Comparison of ENCODE assay signal across 9 cellular contexts in the genomic region with DNA sequence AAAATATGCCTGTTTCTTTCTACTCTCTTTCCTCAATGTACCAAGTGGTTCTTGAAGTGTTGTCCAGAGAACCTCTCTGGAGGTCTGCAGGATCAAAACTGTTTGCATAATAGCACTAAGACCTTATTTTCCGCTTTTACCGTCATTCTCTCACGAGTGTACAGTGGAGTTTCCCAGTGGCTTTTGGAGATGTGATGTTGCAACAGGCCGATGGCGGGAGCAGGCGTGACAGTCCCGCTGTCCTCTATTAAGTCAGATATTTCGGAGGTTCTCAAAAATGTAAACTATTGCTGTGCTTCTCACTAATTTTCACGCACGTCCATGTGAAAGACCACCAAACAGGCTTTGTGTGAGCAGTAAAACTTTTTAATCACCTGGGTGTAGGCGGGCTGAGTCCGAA. TPM values are rescaled to one million over a fixed set of nuclear protein-coding genes. Genes with fewer than 3 reads are reported as not detected.
"Had no signal": no experiment of that assay in that cellular context is flagged by ENCODE, and none has a peak within 500 bp of the region (broad histone marks: within the 10 kb centered on the region; RNA-seq: fewer than 3 reads in every experiment).

No MANE protein-coding gene starts in this region.

- H3K9ac ChIP-seq: GM23248, KMS-11 had no signal

- DNase-seq: GM23248, H9, HCEC 1CT, IMR-90, Karpas-422, KBM-7 had no signal

- H3K27ac ChIP-seq: GM23248, KMS-11 had no signal

- FAIRE-seq: H54, HTR-8/SVneo had no signal

- H3K4me2 ChIP-seq: KMS-11 had no signal

- H3K4me3 ChIP-seq: GM23248 had no signal

- H3K4me3 Mint-ChIP-seq: H9 had no signal

- H2AFZ ChIP-seq: GM23248 had no signal

RNA-seq across cellular contexts. Expression of a gene that starts 8.3 kb away (rescaled TPM):
- total RNA-seq: GM23248 had no signal
